ENCODE assay signal across 12 cellular contexts in genomic region chr10:91104185-91105041, GRCh38.
DNase-seq lines count a peak whose midpoint lies in the region; ATAC-seq and TF ChIP-seq lines count a peak whose summit lies in the region.
"Had no signal": no experiment of that assay in that cellular context is flagged by ENCODE, and none has a peak within 500 bp of the region (broad histone marks: within the 10 kb centered on the region; RNA-seq: fewer than 3 reads in every experiment).

No MANE protein-coding gene starts in this region.

- H3K4me2 ChIP-seq in OCI-LY3 (ENCODE audit: low read length) (peak overlapping the region; percentile 85), trophoblast cell (ENCODE audit: low read length) (no peak overlapping the region)
- H3K4me2 ChIP-seq: smooth muscle cell had no signal

- H3K27me3 ChIP-seq in OCI-LY3 (ENCODE audit: low read depth, low read length) (no peaks in the 10 kb centered on the region), trophoblast cell (ENCODE audit: insufficient read depth, low read length) (no peaks in the 10 kb centered on the region)
- H3K27me3 ChIP-seq: heart left ventricle had no signal

- WGBS in trophoblast cell (ENCODE audit: extremely low coverage, insufficient coverage, insufficient read length): no CpG with 5 or more reads among the region's 13 CpGs

- peak; percentile 41 for ATAC-seq in GM18858 (IDR thresholded peaks at IDR 0.05; ENCODE audit: unreplicated experiment)
- peak; percentile 29 for ATAC-seq in GM21529 (IDR thresholded peaks at IDR 0.05; ENCODE audit: unreplicated experiment)
- ATAC-seq in sciatic nerve: peak; percentile 72
- no peak for ATAC-seq in HG02970 (IDR thresholded peaks at IDR 0.05; ENCODE audit: low FRiP score, unreplicated experiment)

- H3K79me1 ChIP-seq in trophoblast cell (ENCODE audit: low read length): no peaks in the 10 kb centered on the region

- no peaks in the 10 kb centered on the region for H4K20me1 ChIP-seq in OCI-LY3 (ENCODE audit: insufficient read depth, low read length)

- TF ChIP-seq CTCF in OCI-LY3 (IDR thresholded peaks at IDR 0.05; ENCODE audit: low read depth, low read length): peak; percentile 18; the same call in 1 of the 2 replicates

- peak overlapping the region; percentile 44 for H3K4me3 ChIP-seq in OCI-LY3 (ENCODE audit: low read length)
- no peak overlapping the region for H3K4me3 ChIP-seq in trophoblast cell (ENCODE audit: low read depth, low read length)
- H3K4me3 ChIP-seq: heart left ventricle, smooth muscle cell had no signal

- H3K14ac ChIP-seq in trophoblast cell (ENCODE audit: low read length): no peak overlapping the region

- no peaks in the 10 kb centered on the region for H3K79me2 ChIP-seq in OCI-LY3 (ENCODE audit: low read length)
- no peaks in the 10 kb centered on the region for H3K79me2 ChIP-seq in trophoblast cell (ENCODE audit: control insufficient read depth, insufficient read depth, low read length, poor library complexity)

- no peak overlapping the region for H2BK120ac ChIP-seq in trophoblast cell (ENCODE audit: insufficient read depth, low read length, poor library complexity)

- intact Hi-C loops in sciatic nerve (cut with DNase I): no loop called here

- H2BK12ac ChIP-seq in trophoblast cell (ENCODE audit: low read length): no peak overlapping the region

- H4K91ac ChIP-seq in trophoblast cell (ENCODE audit: low read depth, low read length): no peak overlapping the region

- H3K27ac ChIP-seq in OCI-LY3 (ENCODE audit: low read length) (peak overlapping the region; percentile 50), trophoblast cell (ENCODE audit: low read depth, low read length) (no peak overlapping the region)
- H3K27ac ChIP-seq: heart left ventricle had no signal

- peak overlapping the region; percentile 31 for H3K9ac ChIP-seq in OCI-LY3 (ENCODE audit: low read length)
- no peak overlapping the region for H3K9ac ChIP-seq in trophoblast cell (ENCODE audit: low read length)

- peak overlapping the region; percentile 60; the same call in 1 of the 2 replicates for H2AFZ ChIP-seq in OCI-LY3 (ENCODE audit: low read depth, low read length)
- no peak overlapping the region for H2AFZ ChIP-seq in trophoblast cell (ENCODE audit: insufficient read depth, low read length, poor library complexity)

- H4K12ac ChIP-seq in trophoblast cell (ENCODE audit: low read depth, low read length): no peak overlapping the region

- H2AK5ac ChIP-seq in trophoblast cell (ENCODE audit: low read length): no peak overlapping the region

- H3K4ac ChIP-seq in trophoblast cell (ENCODE audit: low read depth, low read length): no peak overlapping the region

- no peak overlapping the region for H4K8ac ChIP-seq in trophoblast cell (ENCODE audit: low read depth, low read length)

- no peaks in the 10 kb centered on the region for H3K9me3 ChIP-seq in OCI-LY3 (ENCODE audit: insufficient read depth, low read length)
- H3K9me3 ChIP-seq in trophoblast cell (ENCODE audit: insufficient read depth, low read depth, low read length): peaks cover 2% of the 10 kb centered on the region

- no peak for DNase-seq in sciatic nerve (ENCODE audit: low spot score)
- DNase-seq in NCI-H1417 (lab: John Stamatoyannopoulos, UW): no peak
- no peak for DNase-seq in trophoblast cell
- DNase-seq: activated naive CD4-positive, alpha-beta T cell treated with anti-CD3 and anti-CD28 coated beads, Interleukin-2, amount 50 U/mL, for 16 hours; left cardiac atrium; NK-92 treated with Interleukin-12 subunit alpha and Interleukin-12 subunit beta, amount 100 ng/mL, for 24 hours had no signal

- H3K36me3 ChIP-seq in OCI-LY3 (replicated peaks; ENCODE audit: low read depth, low read length): no peaks in the 10 kb centered on the region
- no peaks in the 10 kb centered on the region for H3K36me3 ChIP-seq in trophoblast cell (ENCODE audit: control insufficient read depth in 1 of 2, insufficient read depth in 2 of 2, low read length in 2 of 2)
- H3K36me3 ChIP-seq: heart left ventricle had no signal

- H3K4me1 ChIP-seq in OCI-LY3 (ENCODE audit: low read length) (peaks cover 24% of the 10 kb centered on the region), trophoblast cell (ENCODE audit: control insufficient read depth in 1 of 2, insufficient read depth in 2 of 2, low read length in 2 of 2) (no peaks in the 10 kb centered on the region)

- H2BK5ac ChIP-seq in trophoblast cell (ENCODE audit: low read depth, low read length, poor library complexity): no peak overlapping the region

- no peak overlapping the region for H3K23ac ChIP-seq in trophoblast cell (ENCODE audit: low read length)

- no peak overlapping the region for H3K18ac ChIP-seq in trophoblast cell (ENCODE audit: low read length)
